In the genomic region with DNA sequence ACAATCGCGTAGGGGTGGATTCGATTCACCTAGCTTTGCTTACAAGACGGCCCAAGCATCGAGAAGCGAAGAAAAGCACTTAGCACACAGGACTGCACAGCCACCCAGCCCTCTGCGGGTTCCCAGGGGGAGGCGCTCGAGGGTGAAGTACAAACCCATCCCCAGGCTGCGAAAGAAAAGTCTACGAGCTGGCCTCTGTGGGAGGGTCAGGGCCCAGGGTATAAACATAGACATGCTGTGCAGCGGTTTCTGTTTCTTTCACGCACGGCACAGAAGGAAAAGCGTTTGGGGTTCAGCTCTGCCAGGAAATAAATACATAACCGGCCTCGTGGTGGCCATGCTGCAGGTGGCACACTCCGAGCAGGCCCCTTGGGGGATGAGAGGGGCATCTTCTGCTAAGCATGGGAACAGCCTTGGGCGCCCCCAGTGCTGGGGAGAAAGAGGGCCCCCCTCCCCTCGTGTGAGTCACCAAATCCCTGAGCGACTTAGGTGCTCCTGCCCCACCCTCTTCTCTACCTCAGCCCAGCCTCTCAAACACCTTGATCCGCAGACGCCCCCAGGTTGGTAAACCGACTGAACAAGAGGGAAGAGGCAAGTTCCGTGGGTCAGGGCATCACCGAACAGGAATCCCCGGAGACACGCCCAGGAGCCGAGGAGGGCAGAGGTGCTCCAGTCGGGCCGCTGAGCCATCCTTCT, we compare ENCODE assay signal across 8 cellular contexts.
A peak's percentile ranks its signal among the peaks of the same experiment; 100 is the strongest.
DNase-seq lines count a peak whose midpoint lies in the region; ATAC-seq and TF ChIP-seq lines count a peak whose summit lies in the region.

No MANE protein-coding gene starts in this region.

- no peaks in the 10 kb centered on the region for H3K36me3 Mint-ChIP-seq in progenitor cell of endocrine pancreas (ENCODE audit: insufficient read depth)

- H3K27me3 Mint-ChIP-seq in progenitor cell of endocrine pancreas, result no peaks in the 10 kb centered on the region

- H3K4me1 Mint-ChIP-seq in progenitor cell of endocrine pancreas (ENCODE audit: low read depth), result no peaks in the 10 kb centered on the region

- H3K9me3 Mint-ChIP-seq in progenitor cell of endocrine pancreas (ENCODE audit: low read depth), result no peaks in the 10 kb centered on the region

- H3K4me3 Mint-ChIP-seq in progenitor cell of endocrine pancreas (ENCODE audit: low read depth), result no peak overlapping the region

- TF ChIP-seq CTCF in omental fat pad (IDR thresholded peaks at IDR 0.05), result no peak
- no peak for TF ChIP-seq CTCF in progenitor cell of endocrine pancreas (IDR thresholded peaks at IDR 0.05; ENCODE audit: unreplicated experiment)

- no peak overlapping the region for H3K27ac Mint-ChIP-seq in progenitor cell of endocrine pancreas

- intact Hi-C loops in left colon (cut with DNase I, micrococcal nuclease), result no loop called here

- peak; percentile 74 for DNase-seq in GM19240 (ENCODE audit: insufficient read length, low spot score)
- DNase-seq in activated CD4-positive, alpha-beta T cell treated with anti-CD3 and anti-CD28 coated beads, Interleukin-2, amount 50 U/mL, for 48 hours, result peak; percentile 80 to 85
- peak; percentile 49 to 66 for DNase-seq in left colon
- no peak for DNase-seq in NCI-H128 (lab: John Stamatoyannopoulos, UW; ENCODE audit: unreplicated experiment)
- DNase-seq in omental fat pad (ENCODE audit: low spot score), result no peak
- DNase-seq in NCI-H2107 treated with DMSO at 0.1 percent for 48 hours (lab: John Stamatoyannopoulos, UW; ENCODE audit: unreplicated experiment), result no peak
- no peak for DNase-seq in progenitor cell of endocrine pancreas (ENCODE audit: low spot score, unreplicated experiment)

- ATAC-seq in HG03196 (IDR thresholded peaks at IDR 0.05; ENCODE audit: unreplicated experiment), result peak; percentile 89
- ATAC-seq in left colon, result peak; percentile 34
- no peak for ATAC-seq in omental fat pad (ENCODE audit: low FRiP score)

Comparison
In these comparisons a context has a peak if more than half of its experiments do, and no peak if none do; other contexts are left out.
1. DNase-seq: peak in GM19240 (single experiment), activated CD4-positive, alpha-beta T cell treated with anti-CD3 and anti-CD28 coated beads, Interleukin-2, amount 50 U/mL, for 48 hours (2 of 2) and left colon (2 of 2); none in NCI-H128 (single experiment), omental fat pad (single experiment), NCI-H2107 treated with DMSO at 0.1 percent for 48 hours (single experiment) and progenitor cell of endocrine pancreas (single experiment).